1 cellular context compared by ENCODE assay signal in genomic region chr6:157221049-157221816, GRCh38.
A peak's percentile ranks its signal among the peaks of the same experiment; 100 is the strongest.
TF ChIP-seq lines count a peak whose summit lies in the region.

No MANE protein-coding gene starts in this region.

TF ChIP-seq in K562, 482 proteins besides CTCF, POLR2A, EP300 and RAD21 (continued from another document and continues in another):
- TF ChIP-seq MGA (IDR thresholded peaks at IDR 0.05), result peak; percentile 97
- TF ChIP-seq ZNF354B (CRISPR knock-in tag; IDR thresholded peaks at IDR 0.05), result no peak
- TF ChIP-seq PHF21A (IDR thresholded peaks at IDR 0.05; ENCODE audit: borderline replicate concordance, low read depth), result peak; percentile 12; the same call in 1 of the 2 replicates
- no peak for TF ChIP-seq DACH1 (IDR thresholded peaks at IDR 0.05; ENCODE audit: partially characterized antibody)
- TF ChIP-seq PHTF2 (CRISPR knock-in tag; IDR thresholded peaks at IDR 0.05), result no peak
- TF ChIP-seq ZNF431 (CRISPR knock-in tag; IDR thresholded peaks at IDR 0.05), result peak; percentile 65; the same call in 1 of the 2 replicates
- no peak for TF ChIP-seq RBM39 (optimal IDR thresholded peaks at IDR 0.05; ENCODE audit: low read depth, low read length)
- peak; percentile 88; the same call in 1 of the 2 replicates for TF ChIP-seq E2F1 (CRISPR knock-in tag; IDR thresholded peaks at IDR 0.05)
- TF ChIP-seq ZFP30 (CRISPR knock-in tag; IDR thresholded peaks at IDR 0.05; ENCODE audit: borderline replicate concordance), result no peak
- TF ChIP-seq PYGO2 (tag; IDR thresholded peaks at IDR 0.05), result no peak
- no peak for TF ChIP-seq SRSF7 (optimal IDR thresholded peaks at IDR 0.05; ENCODE audit: low read depth, low read length)
- peak; percentile 33; the same call in 1 of the 2 replicates for TF ChIP-seq MTA1 (IDR thresholded peaks at IDR 0.05; ENCODE audit: borderline replicate concordance)
- no peak for TF ChIP-seq ZNF518B (CRISPR knock-in tag; IDR thresholded peaks at IDR 0.05)
- TF ChIP-seq U2AF2 (optimal IDR thresholded peaks at IDR 0.05; ENCODE audit: low read depth, low read length), result no peak
- no peak for TF ChIP-seq ZNF311 (CRISPR knock-in tag; IDR thresholded peaks at IDR 0.05)
- TF ChIP-seq, protein P1, sequence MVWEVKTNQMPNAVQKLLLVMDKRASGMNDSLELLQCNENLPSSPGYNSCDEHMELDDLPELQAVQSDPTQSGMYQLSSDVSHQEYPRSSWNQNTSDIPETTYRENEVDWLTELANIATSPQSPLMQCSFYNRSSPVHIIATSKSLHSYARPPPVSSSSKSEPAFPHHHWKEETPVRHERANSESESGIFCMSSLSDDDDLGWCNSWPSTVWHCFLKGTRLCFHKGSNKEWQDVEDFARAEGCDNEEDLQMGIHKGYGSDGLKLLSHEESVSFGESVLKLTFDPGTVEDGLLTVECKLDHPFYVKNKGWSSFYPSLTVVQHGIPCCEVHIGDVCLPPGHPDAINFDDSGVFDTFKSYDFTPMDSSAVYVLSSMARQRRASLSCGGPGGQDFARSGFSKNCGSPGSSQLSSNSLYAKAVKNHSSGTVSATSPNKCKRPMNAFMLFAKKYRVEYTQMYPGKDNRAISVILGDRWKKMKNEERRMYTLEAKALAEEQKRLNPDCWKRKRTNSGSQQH (CRISPR knock-in tag; IDR thresholded peaks at IDR 0.05), result peak; percentile 87; the same call in 1 of the 2 replicates
- peak; percentile 78 for TF ChIP-seq NCOA4 (IDR thresholded peaks at IDR 0.05; ENCODE audit: partially characterized antibody)
- TF ChIP-seq CHD2 (IDR thresholded peaks at IDR 0.05; ENCODE audit: low read depth, low read length), result peak; percentile 29; the same call in 1 of the 2 replicates
- TF ChIP-seq, protein P2, sequence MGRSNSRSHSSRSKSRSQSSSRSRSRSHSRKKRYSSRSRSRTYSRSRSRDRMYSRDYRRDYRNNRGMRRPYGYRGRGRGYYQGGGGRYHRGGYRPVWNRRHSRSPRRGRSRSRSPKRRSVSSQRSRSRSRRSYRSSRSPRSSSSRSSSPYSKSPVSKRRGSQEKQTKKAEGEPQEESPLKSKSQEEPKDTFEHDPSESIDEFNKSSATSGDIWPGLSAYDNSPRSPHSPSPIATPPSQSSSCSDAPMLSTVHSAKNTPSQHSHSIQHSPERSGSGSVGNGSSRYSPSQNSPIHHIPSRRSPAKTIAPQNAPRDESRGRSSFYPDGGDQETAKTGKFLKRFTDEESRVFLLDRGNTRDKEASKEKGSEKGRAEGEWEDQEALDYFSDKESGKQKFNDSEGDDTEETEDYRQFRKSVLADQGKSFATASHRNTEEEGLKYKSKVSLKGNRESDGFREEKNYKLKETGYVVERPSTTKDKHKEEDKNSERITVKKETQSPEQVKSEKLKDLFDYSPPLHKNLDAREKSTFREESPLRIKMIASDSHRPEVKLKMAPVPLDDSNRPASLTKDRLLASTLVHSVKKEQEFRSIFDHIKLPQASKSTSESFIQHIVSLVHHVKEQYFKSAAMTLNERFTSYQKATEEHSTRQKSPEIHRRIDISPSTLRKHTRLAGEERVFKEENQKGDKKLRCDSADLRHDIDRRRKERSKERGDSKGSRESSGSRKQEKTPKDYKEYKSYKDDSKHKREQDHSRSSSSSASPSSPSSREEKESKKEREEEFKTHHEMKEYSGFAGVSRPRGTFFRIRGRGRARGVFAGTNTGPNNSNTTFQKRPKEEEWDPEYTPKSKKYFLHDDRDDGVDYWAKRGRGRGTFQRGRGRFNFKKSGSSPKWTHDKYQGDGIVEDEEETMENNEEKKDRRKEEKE (IDR thresholded peaks at IDR 0.05; ENCODE audit: borderline replicate concordance in 1 of 2, control insufficient read depth in 1 of 2, low read depth in 2 of 2, low read length in 1 of 2), result no peak
- TF ChIP-seq, protein P3, sequence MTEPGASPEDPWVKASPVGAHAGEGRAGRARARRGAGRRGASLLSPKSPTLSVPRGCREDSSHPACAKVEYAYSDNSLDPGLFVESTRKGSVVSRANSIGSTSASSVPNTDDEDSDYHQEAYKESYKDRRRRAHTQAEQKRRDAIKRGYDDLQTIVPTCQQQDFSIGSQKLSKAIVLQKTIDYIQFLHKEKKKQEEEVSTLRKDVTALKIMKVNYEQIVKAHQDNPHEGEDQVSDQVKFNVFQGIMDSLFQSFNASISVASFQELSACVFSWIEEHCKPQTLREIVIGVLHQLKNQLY (CRISPR knock-in tag; conservative IDR thresholded peaks at IDR 0.05), result 0 out of 4 replicates have a peak, but pooled peaks of 1 of the 2 experiments have one; percentile 73
- TF ChIP-seq PHB2 (IDR thresholded peaks at IDR 0.05; ENCODE audit: low read depth), result peak; percentile 70
- TF ChIP-seq SAFB (IDR thresholded peaks at IDR 0.05; ENCODE audit: borderline replicate concordance, low read depth, low read length), result no peak
- TF ChIP-seq ZNF253 (CRISPR knock-in tag; conservative IDR thresholded peaks at IDR 0.05), result no peak
- no peak for TF ChIP-seq ZNF324 (CRISPR knock-in tag; IDR thresholded peaks at IDR 0.05)
- no peak for TF ChIP-seq KAT8 (IDR thresholded peaks at IDR 0.05; ENCODE audit: low read depth)
- no peak for TF ChIP-seq C11orf30 (IDR thresholded peaks at IDR 0.05; ENCODE audit: low read depth)
- TF ChIP-seq TFAM (CRISPR knock-in tag; conservative IDR thresholded peaks at IDR 0.05), result no peak
- TF ChIP-seq BRCA1 (IDR thresholded peaks at IDR 0.05), result no peak
- no peak for TF ChIP-seq BRCA1 (CRISPR knock-in tag; IDR thresholded peaks at IDR 0.05)
- no peak for TF ChIP-seq SAP30 (IDR thresholded peaks at IDR 0.05; ENCODE audit: borderline replicate concordance, insufficient read depth, low read depth, low read length, poor library complexity, severe bottlenecking)
- TF ChIP-seq SMAD4 (CRISPR knock-in tag; conservative IDR thresholded peaks at IDR 0.05), result peak; percentile 78; the same call in 1 of the 2 replicates
- peak; percentile 41; the same call in 1 of the 2 replicates for TF ChIP-seq ETV5 (CRISPR knock-in tag; IDR thresholded peaks at IDR 0.05; ENCODE audit: low read depth)
- TF ChIP-seq ZNF639 (CRISPR knock-in tag; conservative IDR thresholded peaks at IDR 0.05 in 1 of 2, IDR thresholded peaks at IDR 0.05 in 1 of 2), result peak in 1 of 2 experiments; percentile 98; a peak in 2 of 4 replicates
- no peak for TF ChIP-seq CBX1 (IDR thresholded peaks at IDR 0.05; ENCODE audit: low read depth)
- no peak for TF ChIP-seq HDAC6 (IDR thresholded peaks at IDR 0.05; ENCODE audit: low read depth, low read length)
- 0 out of 2 replicates have a peak, but pooled peaks have one; percentile 39 for TF ChIP-seq HIVEP1 (CRISPR knock-in tag; IDR thresholded peaks at IDR 0.05)
